22 cellular contexts compared by ENCODE assay signal in the genomic region with DNA sequence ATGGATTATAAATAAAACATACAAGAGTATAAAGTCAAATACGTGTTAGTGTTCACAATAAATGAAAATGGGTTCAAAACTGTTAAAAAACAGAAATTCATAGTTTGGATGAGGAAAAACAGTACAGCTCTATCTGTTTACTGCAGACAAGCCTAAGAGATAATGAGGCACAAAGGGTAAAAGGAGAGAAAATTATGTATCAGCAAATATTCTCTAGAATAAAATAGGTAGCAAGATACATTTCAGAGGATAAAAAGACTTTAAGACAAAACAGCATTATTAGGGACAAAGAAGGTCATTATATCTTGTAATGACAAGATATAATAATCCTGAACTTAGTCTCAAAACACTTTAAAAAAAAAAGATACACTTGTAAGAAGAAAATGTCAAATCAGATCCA.
DNase-seq lines count a peak whose midpoint lies in the region; ATAC-seq, FAIRE-seq and TF ChIP-seq lines count a peak whose summit lies in the region.
"Had no signal": no experiment of that assay in that cellular context is flagged by ENCODE, and none has a peak within 500 bp of the region (broad histone marks: within the 10 kb centered on the region; RNA-seq: fewer than 3 reads in every experiment).

No MANE protein-coding gene starts in this region.

- no peaks in the 10 kb centered on the region for H3K9me1 ChIP-seq in K562 (ENCODE audit: control insufficient read depth, insufficient read depth, low read length)

- H3F3A ChIP-seq in PC-3 (ENCODE audit: low read length, unreplicated experiment) = peaks cover 4% of the 10 kb centered on the region

- H3K27ac ChIP-seq in PC-3 (ENCODE audit: low read length) = peak overlapping the region; percentile 99; the same call in 1 of the 2 replicates
- H3K27ac ChIP-seq in K562 (ENCODE audit: extremely low read depth, low read depth, low read length) = no peak overlapping the region
- H3K27ac ChIP-seq: 22Rv1, GM23248 had no signal

- H3K36me3 ChIP-seq in PC-3 (ENCODE audit: low read depth, low read length) (no peaks in the 10 kb centered on the region), K562 (ENCODE audit: control insufficient read depth, insufficient read depth, low read length) (no peaks in the 10 kb centered on the region)

- TF ChIP-seq POLR2A in K562 (conservative IDR thresholded peaks at IDR 0.05) = no peak

- POLR2A ChIA-PET in PC-3 (lab: Charles Lee; ENCODE audit: unreplicated experiment) (no interaction called here), K562 (lab: Yijun Ruan, JAX) (interaction anchor here (0.9 kb wide), 1 partner anchor 14 kb away, joined by 5 read pairs; no protein-coding TSS in a partner anchor), HEK293T (lab: Yijun Ruan, JAX) (no interaction called here)

- CTCF ChIA-PET in PC-3 (lab: Charles Lee) = interaction anchor here (0.9 kb wide), 1 partner anchor 129 kb away, joined by 4 read pairs; no protein-coding TSS in a partner anchor
- CTCF ChIA-PET in K562 (lab: Yijun Ruan, JAX; ENCODE audit: low intra/inter-chr PET ratio) = no interaction called here
- CTCF ChIA-PET in HEK293T (lab: Yijun Ruan, JAX) = no interaction called here

- peak overlapping the region; percentile 1 for H3K27ac Mint-ChIP-seq in activated naive CD4-positive, alpha-beta T cell treated with anti-CD3 and anti-CD28 coated beads, Interleukin-2, amount 50 U/mL, for 24 hours
- H3K27ac Mint-ChIP-seq: CD4-positive, alpha-beta memory T cell had no signal

- BruUV-seq in PC-3 (replicated peaks; lab: Mats Ljungman, UMichigan) (no TSS peak), K562 (replicated peaks; lab: Mats Ljungman, UMichigan) (no TSS peak)

- H3K4me1 Mint-ChIP-seq in activated naive CD4-positive, alpha-beta T cell treated with anti-CD3 and anti-CD28 coated beads, Interleukin-2, amount 50 U/mL, for 24 hours = no peaks in the 10 kb centered on the region
- H3K4me1 Mint-ChIP-seq: CD4-positive, alpha-beta memory T cell had no signal

- TF ChIP-seq RAD21 in K562 (CRISPR knock-in tag; conservative IDR thresholded peaks at IDR 0.05 in 1 of 2, IDR thresholded peaks at IDR 0.05 in 1 of 2) = no peak

- DNase-seq in activated naive CD4-positive, alpha-beta T cell treated with Interleukin-2 at 50 U/mL for 16 hours = no peak
- DNase-seq in PC-3 (no peak), K562 (ENCODE audit: extremely low read depth in 1 of 4, low spot score in 3 of 4) (no peak), HEK293T (ENCODE audit: extremely low spot score) (no peak), foreskin melanocyte (no peak)
- no peak for DNase-seq in activated CD8-positive, alpha-beta memory T cell treated with anti-CD3 and anti-CD28 coated beads, Interleukin-2, amount 50 U/mL, for 48 hours
- DNase-seq: C1 segment of cervical spinal cord; CD4-positive, alpha-beta memory T cell; COR-L47; DMS153; DND-41; H7; HCEC 1CT had no signal

- H3K4me3 Mint-ChIP-seq in activated naive CD4-positive, alpha-beta T cell treated with anti-CD3 and anti-CD28 coated beads, Interleukin-2, amount 50 U/mL, for 24 hours = no peak overlapping the region
- H3K4me3 Mint-ChIP-seq: CD4-positive, alpha-beta memory T cell had no signal

- no peak overlapping the region for H3K9ac ChIP-seq in PC-3 (ENCODE audit: low read length)
- no peak overlapping the region for H3K9ac ChIP-seq in K562 (ENCODE audit: insufficient read depth in 1 of 2, low read depth in 2 of 2, low read length in 2 of 2)
- H3K9ac ChIP-seq: GM23248 had no signal

- H4K20me1 ChIP-seq in PC-3 (ENCODE audit: low read length) (no peaks in the 10 kb centered on the region), K562 (replicated peaks; ENCODE audit: control insufficient read depth, insufficient read depth, low read length) (peaks cover 3% of the 10 kb centered on the region; the same call in 1 of the 2 replicates)

- H3K4me3 ChIP-seq in PC-3 (ENCODE audit: low read length) = no peak overlapping the region
- H3K4me3 ChIP-seq in K562 = no peak overlapping the region
- H3K4me3 ChIP-seq: GM23248 had no signal

- TF ChIP-seq EP300 in K562 (IDR thresholded peaks at IDR 0.05; ENCODE audit: low read length) = no peak

- 0% methylated on average over 1 of the region's 1 CpG for WGBS in K562 (ENCODE audit: insufficient coverage, low coverage, missing lambda C conversion rate)

- H3K9me3 ChIP-seq in PC-3 (ENCODE audit: low read length) = no peaks in the 10 kb centered on the region
- H3K9me3 ChIP-seq in K562 (replicated peaks; ENCODE audit: control insufficient read depth, insufficient read depth, low read depth, low read length) = no peaks in the 10 kb centered on the region

- H3K27me3 Mint-ChIP-seq in activated naive CD4-positive, alpha-beta T cell treated with anti-CD3 and anti-CD28 coated beads, Interleukin-2, amount 50 U/mL, for 24 hours = peaks cover 2% of the 10 kb centered on the region

- H3K4me2 ChIP-seq in PC-3 (ENCODE audit: low read length) = no peak overlapping the region
- H3K4me2 ChIP-seq in K562 (ENCODE audit: insufficient read depth, low read length) = no peak overlapping the region

- H3K27me3 ChIP-seq in PC-3 (ENCODE audit: low read length) (no peaks in the 10 kb centered on the region), K562 (ENCODE audit: control insufficient read depth in 2 of 2, insufficient read depth in 2 of 2, low read length in 2 of 2) (peaks cover 25 to 54% of the 10 kb centered on the region in 2 experiments)

- intact Hi-C loops in PC-3 (cut with micrococcal nuclease) = no loop called here
- intact Hi-C loops in K562 (cut with micrococcal nuclease) = no loop called here

- H3K4me1 ChIP-seq in PC-3 (ENCODE audit: insufficient read depth, low read length) (peaks cover 41% of the 10 kb centered on the region), K562 (replicated peaks in 1 of 2; ENCODE audit: control insufficient read depth in 2 of 2, insufficient read depth in 2 of 2, low read length in 2 of 2) (peaks cover 0 to 5% of the 10 kb centered on the region in 2 experiments; a peak in 1 of 5 replicates)

- H3K36me3 Mint-ChIP-seq in activated naive CD4-positive, alpha-beta T cell treated with anti-CD3 and anti-CD28 coated beads, Interleukin-2, amount 50 U/mL, for 24 hours = no peaks in the 10 kb centered on the region
- H3K36me3 Mint-ChIP-seq: CD4-positive, alpha-beta memory T cell had no signal

- FAIRE-seq in K562 (lab: Jason Lieb, UNC) = no peak
- FAIRE-seq: A204.1, G401.6, GM12892, GM19239, H1 had no signal

- no peaks in the 10 kb centered on the region for H3K9me2 ChIP-seq in PC-3 (replicated peaks; ENCODE audit: low read length)

- in situ Hi-C loops in K562 (cut with MboI) = no loop called here

- no peak for ATAC-seq in PC-3
- ATAC-seq in K562 = no peak
- no peak for ATAC-seq in GM18909 (IDR thresholded peaks at IDR 0.05; ENCODE audit: poor library complexity, unreplicated experiment)

- H3K9me3 Mint-ChIP-seq in activated naive CD4-positive, alpha-beta T cell treated with anti-CD3 and anti-CD28 coated beads, Interleukin-2, amount 50 U/mL, for 24 hours = no peaks in the 10 kb centered on the region
- H3K9me3 Mint-ChIP-seq: CD4-positive, alpha-beta memory T cell had no signal

- TF ChIP-seq CTCF in PC-3 (conservative IDR thresholded peaks at IDR 0.05; ENCODE audit: low read depth, low read length) = no peak
- TF ChIP-seq CTCF in K562 (IDR thresholded peaks at IDR 0.05 in 2 of 3, conservative IDR thresholded peaks at IDR 0.05 in 1 of 3; ENCODE audit: insufficient read depth in 2 of 3, low read depth in 1 of 3, low read length in 3 of 3) = no peak

- no peak overlapping the region for H2AFZ ChIP-seq in PC-3 (ENCODE audit: low read length)
- no peak overlapping the region for H2AFZ ChIP-seq in K562 (ENCODE audit: low read depth, low read length)
- H2AFZ ChIP-seq: GM23248 had no signal

- H3K79me2 ChIP-seq in PC-3 (ENCODE audit: low read length) = no peaks in the 10 kb centered on the region
- no peaks in the 10 kb centered on the region for H3K79me2 ChIP-seq in K562 (ENCODE audit: control insufficient read depth, insufficient read depth, low read length)

TF ChIP-seq in K562, 482 proteins besides CTCF, POLR2A, EP300 and RAD21 (continues in another document):
- TF ChIP-seq C11orf30 (IDR thresholded peaks at IDR 0.05; ENCODE audit: low read depth) (peak; percentile 54; the same call in 1 of the 2 replicates), CAMTA2 (CRISPR knock-in tag; conservative IDR thresholded peaks at IDR 0.05) (no peak)

TF ChIP-seq in HEK293T, 16 proteins besides CTCF, POLR2A, EP300 and RAD21:
- TF ChIP-seq ELF4 (IDR thresholded peaks at IDR 0.05) (no peak), FOXA1 (IDR thresholded peaks at IDR 0.05) (no peak), ZNF384 (IDR thresholded peaks at IDR 0.05) (no peak), ARNT (IDR thresholded peaks at IDR 0.05) (no peak), BHLHE40 (IDR thresholded peaks at IDR 0.05; ENCODE audit: borderline replicate concordance) (no peak), LEF1 (IDR thresholded peaks at IDR 0.05; ENCODE audit: borderline replicate concordance) (no peak), SP1 (IDR thresholded peaks at IDR 0.05) (no peak), SUZ12 (IDR thresholded peaks at IDR 0.05) (no peak), FOXM1 (IDR thresholded peaks at IDR 0.05; ENCODE audit: borderline replicate concordance) (no peak), L3MBTL2 (conservative IDR thresholded peaks at IDR 0.05) (no peak), HDGF (IDR thresholded peaks at IDR 0.05; ENCODE audit: borderline replicate concordance) (no peak), FOXK2 (IDR thresholded peaks at IDR 0.05) (no peak), CTBP1 (IDR thresholded peaks at IDR 0.05; ENCODE audit: borderline replicate concordance) (no peak), NFRKB (IDR thresholded peaks at IDR 0.05) (no peak)
- TF ChIP-seq, protein P1, sequence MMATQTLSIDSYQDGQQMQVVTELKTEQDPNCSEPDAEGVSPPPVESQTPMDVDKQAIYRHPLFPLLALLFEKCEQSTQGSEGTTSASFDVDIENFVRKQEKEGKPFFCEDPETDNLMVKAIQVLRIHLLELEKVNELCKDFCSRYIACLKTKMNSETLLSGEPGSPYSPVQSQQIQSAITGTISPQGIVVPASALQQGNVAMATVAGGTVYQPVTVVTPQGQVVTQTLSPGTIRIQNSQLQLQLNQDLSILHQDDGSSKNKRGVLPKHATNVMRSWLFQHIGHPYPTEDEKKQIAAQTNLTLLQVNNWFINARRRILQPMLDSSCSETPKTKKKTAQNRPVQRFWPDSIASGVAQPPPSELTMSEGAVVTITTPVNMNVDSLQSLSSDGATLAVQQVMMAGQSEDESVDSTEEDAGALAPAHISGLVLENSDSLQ (IDR thresholded peaks at IDR 0.05) = no peak
